In the genomic region with DNA sequence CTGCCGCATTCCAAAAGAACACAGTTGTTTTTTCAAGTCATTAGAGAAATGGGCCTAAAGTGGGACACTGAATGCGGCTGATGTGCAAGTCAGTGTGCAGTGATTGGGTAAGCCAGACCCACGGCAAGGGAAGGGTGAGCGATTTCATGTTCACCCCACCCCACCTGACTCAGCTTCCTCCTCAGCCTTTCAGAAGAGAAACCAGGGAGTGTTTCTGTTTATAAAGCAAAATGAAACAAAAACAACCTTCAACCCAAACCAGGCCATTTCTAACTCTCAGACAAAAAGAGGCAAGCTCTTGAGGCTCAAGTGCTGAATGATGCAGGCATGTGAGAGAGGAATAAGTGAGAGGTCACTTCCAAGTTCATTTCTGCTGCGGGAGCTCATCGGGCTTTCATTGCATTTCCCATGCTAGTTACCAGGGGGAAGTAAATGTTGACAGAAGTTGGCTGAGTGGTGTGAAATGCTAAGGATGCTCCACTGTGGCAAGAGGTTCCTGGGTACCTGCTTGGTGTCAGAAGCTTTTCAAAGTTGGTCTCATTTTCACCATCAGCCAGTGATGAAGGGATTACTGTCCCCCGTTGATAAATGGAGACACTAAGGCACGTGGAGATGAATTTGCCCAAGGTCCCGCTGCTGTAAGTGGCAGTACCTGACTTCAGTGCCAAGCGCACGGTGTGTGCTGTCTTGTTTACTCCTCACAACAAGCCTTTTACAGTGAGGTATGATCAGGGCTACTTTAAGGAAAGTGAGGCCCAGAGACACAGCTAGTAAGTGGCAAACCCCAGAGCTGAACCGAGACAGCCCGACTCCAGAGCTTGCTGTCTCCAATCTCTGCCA, we compare ENCODE assay signal across 8 cellular contexts. TPM values are rescaled to one million over a fixed set of nuclear protein-coding genes. Genes with fewer than 3 reads are reported as not detected.
DNase-seq lines count a peak whose midpoint lies in the region; ATAC-seq and TF ChIP-seq lines count a peak whose summit lies in the region.

No MANE protein-coding gene starts in this region.

- no peaks in the 10 kb centered on the region for H3K9me3 ChIP-seq in lower lobe of right lung
- H3K9me3 ChIP-seq in testis: no peaks in the 10 kb centered on the region

- TF ChIP-seq POLR2A in testis (IDR thresholded peaks at IDR 0.05): no peak

- in situ Hi-C loops in GM13977 (cut with MboI; ENCODE audit: low pct_unique_long_range_greater_than_20kb, low sequenced_read_pairs, unreplicated experiment): no loop called here

- H3K4me3 ChIP-seq in lower lobe of right lung: peak overlapping the region; percentile 7
- H3K4me3 ChIP-seq in testis: no peak overlapping the region

- peak; percentile 58 for DNase-seq in GM13977 (ENCODE audit: low spot score)
- DNase-seq in activated naive CD4-positive, alpha-beta T cell treated with Interleukin-2 at 50 U/mL for 16 hours: peak; percentile 63
- peak; percentile 75 for DNase-seq in lower lobe of right lung
- DNase-seq in testis: no peak
- DNase-seq in foreskin melanocyte: no peak
- DNase-seq in NCI-H2081 (lab: John Stamatoyannopoulos, UW): no peak

- peaks cover 46% of the 10 kb centered on the region for H3K4me1 ChIP-seq in lower lobe of right lung
- no peaks in the 10 kb centered on the region for H3K4me1 ChIP-seq in testis

- H3K27me3 ChIP-seq in lower lobe of right lung (ENCODE audit: low read depth) (no peaks in the 10 kb centered on the region), testis (no peaks in the 10 kb centered on the region)

- intact Hi-C loops in lower lobe of right lung (cut with DNase I): loop anchor here (10.0 kb wide), 1 partner anchor 180 kb away; no protein-coding TSS in a partner anchor
- intact Hi-C loops in testis (cut with DNase I; ENCODE audit: low total_unique reads): no loop called here

- peaks cover 7% of the 10 kb centered on the region for H3K36me3 ChIP-seq in lower lobe of right lung
- no peaks in the 10 kb centered on the region for H3K36me3 ChIP-seq in testis (ENCODE audit: low read depth, missing control alignments)

- H3K27ac ChIP-seq in lower lobe of right lung (peak overlapping the region; percentile 70), testis (no peak overlapping the region)

- WGBS in testis, 2 donors: 91 to 92% methylated on average over 13 of the region's 13 CpGs

- TF ChIP-seq CTCF in GM13977 (IDR thresholded peaks at IDR 0.05; ENCODE audit: extremely low read depth, insufficient read depth, missing control alignments): no peak
- no peak for TF ChIP-seq CTCF in lower lobe of right lung (IDR thresholded peaks at IDR 0.05)
- no peak for TF ChIP-seq CTCF in testis (IDR thresholded peaks at IDR 0.05)

- ATAC-seq in HG03108 (IDR thresholded peaks at IDR 0.05; ENCODE audit: unreplicated experiment): peak; percentile 65
- peak; percentile 82 to 84 for ATAC-seq in lower lobe of right lung
- no peak for ATAC-seq in GM21723 (IDR thresholded peaks at IDR 0.05; ENCODE audit: unreplicated experiment)

RNA-seq across cellular contexts. Expression of a gene that starts 29.1 kb away (rescaled TPM):
- 13.1 TPM for total RNA-seq in lower lobe of right lung
- 10 to 100 TPM; 25.1 to 45.9 TPM for total RNA-seq in testis
- polyA plus RNA-seq in testis (ENCODE audit: insufficient read depth, low read depth, low replicate concordance): 67.6 TPM

RNA-seq across cellular contexts. Expression of a gene that starts 31.1 kb away (rescaled TPM):
- 38.0 TPM for total RNA-seq in lower lobe of right lung
- total RNA-seq in testis: 10 to 100 TPM; 33.1 to 46.0 TPM
- polyA plus RNA-seq in testis (ENCODE audit: insufficient read depth, low read depth, low replicate concordance): 11.2 TPM

Comparison
In these comparisons a context has a peak if more than half of its experiments do, and no peak if none do; other contexts are left out.
1. DNase-seq: peak in GM13977 (single experiment), activated naive CD4-positive, alpha-beta T cell treated with Interleukin-2 at 50 U/mL for 16 hours (single experiment) and lower lobe of right lung (single experiment); none in testis (single experiment), foreskin melanocyte (single experiment) and NCI-H2081 (0 of 2).